22 cellular contexts compared by ENCODE assay signal in genomic region chr20:58899518-58899917, GRCh38. TPM values are rescaled to one million over a fixed set of nuclear protein-coding genes. Genes with fewer than 3 reads are reported as not detected.
DNase-seq lines count a peak whose midpoint lies in the region; ATAC-seq, FAIRE-seq and TF ChIP-seq lines count a peak whose summit lies in the region.
"Had no signal": no experiment of that assay in that cellular context is flagged by ENCODE, and none has a peak within 500 bp of the region (broad histone marks: within the 10 kb centered on the region; RNA-seq: fewer than 3 reads in every experiment).

No MANE protein-coding gene starts in this region.

- peaks cover 18% of the 10 kb centered on the region for H3K36me3 Mint-ChIP-seq in activated naive CD4-positive, alpha-beta T cell treated with anti-CD3 and anti-CD28 coated beads, Interleukin-2, amount 50 U/mL, for 24 hours
- H3K36me3 Mint-ChIP-seq in activated naive CD4-positive, alpha-beta T cell treated with anti-CD3 and anti-CD28 coated beads, Interleukin-2, amount 50 U/mL, for 72 hours, result peaks cover 6 to 64% of the 10 kb centered on the region in 2 donors

- no peaks in the 10 kb centered on the region for H3K9me2 ChIP-seq in hepatocyte (replicated peaks; ENCODE audit: insufficient read depth)

- H3F3A ChIP-seq in smooth muscle cell (ENCODE audit: low read depth), result peaks cover 22% of the 10 kb centered on the region

- WGBS in hepatocyte (ENCODE audit: low lambda C conversion rate, missing lambda C conversion rate), result 89% methylated on average over 10 of the region's 10 CpGs
- WGBS in smooth muscle cell (ENCODE audit: low lambda C conversion rate), result 94% methylated on average over 10 of the region's 10 CpGs
- WGBS in transverse colon (ENCODE audit: low coverage in 1 of 2), 2 donors, result 92 to 93% methylated on average over 10 of the region's 10 CpGs

- intact Hi-C loops in transverse colon (cut with DNase I; ENCODE audit: low total_unique reads), result loop anchor here (10.0 kb wide), 1 partner anchor 85 kb away; the partner anchor contains the start of gene NELFCD

- TF ChIP-seq EP300 in transverse colon (IDR thresholded peaks at IDR 0.05; ENCODE audit: low read depth), result no peak

- H3K4me3 Mint-ChIP-seq in activated naive CD4-positive, alpha-beta T cell treated with anti-CD3 and anti-CD28 coated beads, Interleukin-2, amount 50 U/mL, for 24 hours, result no peak overlapping the region

- H3K27me3 ChIP-seq in WERI-Rb-1 (ENCODE audit: insufficient read depth, low read depth, severe bottlenecking) (no peaks in the 10 kb centered on the region), hepatocyte (no peaks in the 10 kb centered on the region), smooth muscle cell (ENCODE audit: low read depth) (no peaks in the 10 kb centered on the region), transverse colon (no peaks in the 10 kb centered on the region)
- H3K27me3 ChIP-seq: neutrophil had no signal

- no peaks in the 10 kb centered on the region for H3K27me3 Mint-ChIP-seq in activated naive CD4-positive, alpha-beta T cell treated with anti-CD3 and anti-CD28 coated beads, Interleukin-2, amount 50 U/mL, for 24 hours

- H3K4me2 ChIP-seq in hepatocyte (peak overlapping the region; percentile 83), smooth muscle cell (no peak overlapping the region)

- H3K9me3 ChIP-seq in WERI-Rb-1 (ENCODE audit: severe bottlenecking) (no peaks in the 10 kb centered on the region), hepatocyte (ENCODE audit: low read depth) (no peaks in the 10 kb centered on the region), smooth muscle cell (replicated peaks; ENCODE audit: low read depth) (no peaks in the 10 kb centered on the region), transverse colon (no peaks in the 10 kb centered on the region)
- H3K9me3 ChIP-seq: neutrophil had no signal

- no peak for TF ChIP-seq CTCF in WERI-Rb-1 (IDR thresholded peaks at IDR 0.05; ENCODE audit: low read depth, low read length)
- no peak for TF ChIP-seq CTCF in hepatocyte (IDR thresholded peaks at IDR 0.05; ENCODE audit: poor library complexity)
- TF ChIP-seq CTCF in smooth muscle cell (IDR thresholded peaks at IDR 0.05; ENCODE audit: borderline replicate concordance, insufficient read depth, poor library complexity, severe bottlenecking), result no peak
- TF ChIP-seq CTCF in transverse colon (IDR thresholded peaks at IDR 0.05), result no peak

- peak overlapping the region; percentile 56 for H3K27ac Mint-ChIP-seq in activated naive CD4-positive, alpha-beta T cell treated with anti-CD3 and anti-CD28 coated beads, Interleukin-2, amount 50 U/mL, for 24 hours
- H3K27ac Mint-ChIP-seq in activated naive CD4-positive, alpha-beta T cell treated with anti-CD3 and anti-CD28 coated beads, Interleukin-2, amount 50 U/mL, for 72 hours, result peak overlapping the region in 1 of 2 donors; percentile 84

- H3K9ac ChIP-seq in smooth muscle cell (ENCODE audit: low read depth), result no peak overlapping the region

- TF ChIP-seq POLR2A in transverse colon (IDR thresholded peaks at IDR 0.05), result no peak

- H3K36me3 ChIP-seq in WERI-Rb-1 (peaks cover 83% of the 10 kb centered on the region), hepatocyte (replicated peaks; ENCODE audit: insufficient read depth, low read depth) (no peaks in the 10 kb centered on the region), smooth muscle cell (ENCODE audit: low read depth) (peaks cover 10% of the 10 kb centered on the region), transverse colon (peaks cover 0 to 15% (median 3%) of the 10 kb centered on the region in 4 donors)

- H4K20me1 ChIP-seq in hepatocyte (ENCODE audit: insufficient read depth, poor library complexity, severe bottlenecking) (peaks cover 100% of the 10 kb centered on the region), smooth muscle cell (ENCODE audit: low read depth) (peaks cover 100% of the 10 kb centered on the region)

- in situ Hi-C loops in transverse colon (cut with MboI; ENCODE audit: low pct_ligation_motif_present in 1 of 4, low pct_unique_long_range_greater_than_20kb in 1 of 4, low sequenced_read_pairs in 3 of 4), result no loop called here

- H3K79me2 ChIP-seq in hepatocyte (peaks cover 100% of the 10 kb centered on the region), smooth muscle cell (ENCODE audit: low read depth) (peaks cover 100% of the 10 kb centered on the region)

- no peak for FAIRE-seq in frontal cortex (lab: Jason Lieb, UNC)
- FAIRE-seq: A204.1, TTC549 had no signal

- peak overlapping the region; percentile 87 for H3K27ac ChIP-seq in WERI-Rb-1
- H3K27ac ChIP-seq in hepatocyte, result peak overlapping the region; percentile 56
- H3K27ac ChIP-seq in smooth muscle cell (ENCODE audit: low read depth), result peak overlapping the region; percentile 25
- H3K27ac ChIP-seq in transverse colon, result no peak overlapping the region
- H3K27ac ChIP-seq: neutrophil had no signal

- peaks cover 39% of the 10 kb centered on the region for H3K4me1 ChIP-seq in hepatocyte (ENCODE audit: insufficient read depth)
- H3K4me1 ChIP-seq in smooth muscle cell (ENCODE audit: low read depth), result peaks cover 57% of the 10 kb centered on the region
- H3K4me1 ChIP-seq in transverse colon, result peaks cover 7 to 48% (median 17%) of the 10 kb centered on the region in 4 donors

- ATAC-seq in activated naive CD4-positive, alpha-beta T cell treated with anti-CD3 and anti-CD28 coated beads, Interleukin-2, amount 50 U/mL, for 72 hours, result no peak
- ATAC-seq in GM18502 (IDR thresholded peaks at IDR 0.05; ENCODE audit: poor library complexity, unreplicated experiment), result no peak

- no peaks in the 10 kb centered on the region for H3K9me3 Mint-ChIP-seq in activated naive CD4-positive, alpha-beta T cell treated with anti-CD3 and anti-CD28 coated beads, Interleukin-2, amount 50 U/mL, for 24 hours
- no peaks in the 10 kb centered on the region for H3K9me3 Mint-ChIP-seq in activated naive CD4-positive, alpha-beta T cell treated with anti-CD3 and anti-CD28 coated beads, Interleukin-2, amount 50 U/mL, for 72 hours

- no peak for DNase-seq in activated naive CD4-positive, alpha-beta T cell treated with anti-CD3 and anti-CD28 coated beads, Interleukin-2, amount 50 U/mL, for 72 hours (ENCODE audit: low spot score in 2 of 2)
- DNase-seq in WERI-Rb-1, result no peak
- DNase-seq in hepatocyte (ENCODE audit: low spot score), result no peak
- DNase-seq in smooth muscle cell (lab: John Stamatoyannopoulos, UW; ENCODE audit: unreplicated experiment), result no peak
- DNase-seq in transverse colon, result no peak
- no peak for DNase-seq in frontal cortex (ENCODE audit: low spot score in 2 of 2)
- DNase-seq: activated CD4-positive, alpha-beta T cell treated with anti-CD3 and anti-CD28 coated beads for 48 hours; activated effector memory CD4-positive, alpha-beta T cell treated with anti-CD3 and anti-CD28 coated beads, Interleukin-2, amount 50 U/mL, for 16 hours; amniotic stem cell; C1 segment of cervical spinal cord; caudate nucleus; effector CD4-positive, alpha-beta T cell; KBM-7; NCI-H146; NCI-H2171; Right ventricle myocardium superior; SW 1271 had no signal

- peaks cover 78% of the 10 kb centered on the region for H3K4me1 Mint-ChIP-seq in activated naive CD4-positive, alpha-beta T cell treated with anti-CD3 and anti-CD28 coated beads, Interleukin-2, amount 50 U/mL, for 24 hours

- H3K4me3 ChIP-seq in WERI-Rb-1 (ENCODE audit: low read depth, low read length) (no peak overlapping the region), hepatocyte (no peak overlapping the region), smooth muscle cell (no peak overlapping the region), transverse colon (no peak overlapping the region)

- no peak overlapping the region for H2AFZ ChIP-seq in hepatocyte
- H2AFZ ChIP-seq in smooth muscle cell (ENCODE audit: low read depth), result no peak overlapping the region

RNA-seq across cellular contexts. Expression of gene GNAS, which starts 47.0 kb away (rescaled TPM):
- 100 to 1,000 TPM; 624 to 863 TPM for total RNA-seq in activated naive CD4-positive, alpha-beta T cell treated with anti-CD3 and anti-CD28 coated beads, Interleukin-2, amount 50 U/mL, for 72 hours
- total RNA-seq in hepatocyte (841 and 897 TPM in 2 replicates), smooth muscle cell (1,103 and 1,240 TPM in 2 replicates), transverse colon (100 to 1,000 TPM; 501 to 716 (median 535) TPM), frontal cortex (481 TPM)
- polyA plus RNA-seq in hepatocyte (1,649 and 1,702 TPM in 2 replicates), smooth muscle cell (1,914 and 1,960 TPM in 2 replicates)

RNA-seq across cellular contexts. Expression of gene GNAS-AS1, which starts 48.8 kb away (rescaled TPM):
- 1 to 10 TPM; 3.0 to 3.4 TPM for total RNA-seq in activated naive CD4-positive, alpha-beta T cell treated with anti-CD3 and anti-CD28 coated beads, Interleukin-2, amount 50 U/mL, for 72 hours
- total RNA-seq in hepatocyte, result 0.16 TPM in 1 of 2 replicates, not detected in the other
- 0.97 and 0.98 TPM in 2 replicates for polyA plus RNA-seq in hepatocyte
- 0.13 and 0.40 TPM in 2 replicates for total RNA-seq in smooth muscle cell
- 0.35 TPM in 1 of 2 replicates, not detected in the other for polyA plus RNA-seq in smooth muscle cell
- total RNA-seq in transverse colon, result 1 to 10 TPM in 1 of 4 donors, under 1 TPM in 1, not detected in 2; 0.55 to 1.1 TPM
- total RNA-seq in frontal cortex, result 1.2 TPM

Comparison
In these comparisons a context has a peak if more than half of its experiments do, and no peak if none do; other contexts are left out.
1. H3K27ac ChIP-seq: peak in WERI-Rb-1 (single experiment), hepatocyte (single experiment) and smooth muscle cell (single experiment); none in transverse colon (0 of 4).